In genomic region chr7:127348247-127348631, GRCh38 we compare ENCODE assay signal across 9 cellular contexts. TPM values are rescaled to one million over a fixed set of nuclear protein-coding genes. Genes with fewer than 3 reads are reported as not detected.
A peak's percentile ranks its signal among the peaks of the same experiment; 100 is the strongest.
DNase-seq lines count a peak whose midpoint lies in the region; ATAC-seq lines count a peak whose summit lies in the region.
"Had no signal": no experiment of that assay in that cellular context is flagged by ENCODE, and none has a peak within 500 bp of the region (broad histone marks: within the 10 kb centered on the region; RNA-seq: fewer than 3 reads in every experiment).

No MANE protein-coding gene starts in this region.

- no peak for DNase-seq in activated T-cell treated with anti-CD3 and anti-CD28 coated beads, Interleukin-2, amount 50 U/mL, for 72 hours
- no peak for DNase-seq in activated T-cell treated with anti-CD3 and anti-CD28 coated beads for 4 hours
- no peak for DNase-seq in activated naive CD8-positive, alpha-beta T cell treated with anti-CD3 and anti-CD28 coated beads, Interleukin-2, amount 10 ng/mL, durations not matched to agents 7 days and 5 days
- DNase-seq in immature natural killer cell = no peak
- no peak for DNase-seq in NCI-H2081 treated with DMSO at 0.1 percent for 48 hours (lab: John Stamatoyannopoulos, UW)
- DNase-seq in globus pallidus (ENCODE audit: low spot score) = no peak
- DNase-seq: SHP77 had no signal

- no peak overlapping the region for H3K27ac Mint-ChIP-seq in activated T-cell treated with anti-CD3 and anti-CD28 coated beads, Interleukin-2, amount 50 U/mL, for 72 hours
- H3K27ac Mint-ChIP-seq in activated naive CD8-positive, alpha-beta T cell treated with anti-CD3 and anti-CD28 coated beads, Interleukin-2, amount 10 ng/mL, durations not matched to agents 7 days and 5 days = no peak overlapping the region
- peak overlapping the region in 1 of 6 donors; percentile 25 for H3K27ac Mint-ChIP-seq in immature natural killer cell

- no peaks in the 10 kb centered on the region for H3K9me3 Mint-ChIP-seq in activated T-cell treated with anti-CD3 and anti-CD28 coated beads, Interleukin-2, amount 50 U/mL, for 72 hours
- H3K9me3 Mint-ChIP-seq in activated naive CD8-positive, alpha-beta T cell treated with anti-CD3 and anti-CD28 coated beads, Interleukin-2, amount 10 ng/mL, durations not matched to agents 7 days and 5 days = no peaks in the 10 kb centered on the region
- no peaks in the 10 kb centered on the region for H3K9me3 Mint-ChIP-seq in immature natural killer cell

- no peaks in the 10 kb centered on the region for H3K27me3 ChIP-seq in thymus (ENCODE audit: control insufficient read depth, insufficient read depth)

- H3K36me3 Mint-ChIP-seq in activated T-cell treated with anti-CD3 and anti-CD28 coated beads, Interleukin-2, amount 50 U/mL, for 72 hours (ENCODE audit: insufficient read depth in 2 of 2) = no peaks in the 10 kb centered on the region
- peaks cover 10% of the 10 kb centered on the region for H3K36me3 Mint-ChIP-seq in activated naive CD8-positive, alpha-beta T cell treated with anti-CD3 and anti-CD28 coated beads, Interleukin-2, amount 10 ng/mL, durations not matched to agents 7 days and 5 days
- no peaks in the 10 kb centered on the region for H3K36me3 Mint-ChIP-seq in immature natural killer cell

- H3K27me3 Mint-ChIP-seq in activated T-cell treated with anti-CD3 and anti-CD28 coated beads, Interleukin-2, amount 50 U/mL, for 72 hours (ENCODE audit: low read depth) = peaks cover 22% of the 10 kb centered on the region
- peaks cover 8% of the 10 kb centered on the region for H3K27me3 Mint-ChIP-seq in activated naive CD8-positive, alpha-beta T cell treated with anti-CD3 and anti-CD28 coated beads, Interleukin-2, amount 10 ng/mL, durations not matched to agents 7 days and 5 days
- peaks cover 2 to 4% (median 3%) of the 10 kb centered on the region in 3 donors for H3K27me3 Mint-ChIP-seq in immature natural killer cell (ENCODE audit: low read depth in 3 of 3)

- POLR2A ChIA-PET in activated naive CD8-positive, alpha-beta T cell treated with anti-CD3 and anti-CD28 coated beads, Interleukin-2, amount 10 ng/mL, durations not matched to agents 7 days and 5 days (lab: Charles Lee) = interaction anchor here (0.9 to 1.7 kb wide), 4 partner anchors 21 to 99 kb away, joined by 3 to 7 read pairs (median 3); partner anchors contain the start of gene ZNF800

- peaks cover 20% of the 10 kb centered on the region for H3K4me1 Mint-ChIP-seq in activated T-cell treated with anti-CD3 and anti-CD28 coated beads, Interleukin-2, amount 50 U/mL, for 72 hours (ENCODE audit: low read depth)
- H3K4me1 Mint-ChIP-seq in activated naive CD8-positive, alpha-beta T cell treated with anti-CD3 and anti-CD28 coated beads, Interleukin-2, amount 10 ng/mL, durations not matched to agents 7 days and 5 days = peaks cover 5% of the 10 kb centered on the region
- H3K4me1 Mint-ChIP-seq in immature natural killer cell = peaks cover 20% of the 10 kb centered on the region in 2 donors

- H3K4me1 ChIP-seq in thymus (ENCODE audit: control insufficient read depth, insufficient read depth, low read length) = peaks cover 6% of the 10 kb centered on the region

- peak overlapping the region; percentile 44 for H3K4me3 ChIP-seq in thymus (ENCODE audit: low read length)

- peak overlapping the region; percentile 37 to 56 for H3K4me3 Mint-ChIP-seq in activated T-cell treated with anti-CD3 and anti-CD28 coated beads, Interleukin-2, amount 50 U/mL, for 72 hours
- H3K4me3 Mint-ChIP-seq in activated naive CD8-positive, alpha-beta T cell treated with anti-CD3 and anti-CD28 coated beads, Interleukin-2, amount 10 ng/mL, durations not matched to agents 7 days and 5 days = peak overlapping the region; percentile 29
- H3K4me3 Mint-ChIP-seq in immature natural killer cell = peak overlapping the region; percentile 63 to 75 (median 70)

- 98% methylated on average over 3 of the region's 3 CpGs for WGBS in thymus

- H3K36me3 ChIP-seq in thymus (ENCODE audit: control insufficient read depth, insufficient read depth) = no peaks in the 10 kb centered on the region

- no peak overlapping the region for H3K27ac ChIP-seq in thymus (ENCODE audit: low read depth)

- H3K9me3 ChIP-seq in thymus (ENCODE audit: control insufficient read depth) = no peaks in the 10 kb centered on the region

- no peak for ATAC-seq in activated T-cell treated with anti-CD3 and anti-CD28 coated beads, Interleukin-2, amount 50 U/mL, for 72 hours (replicated peaks in 1 of 2)
- ATAC-seq in activated naive CD8-positive, alpha-beta T cell treated with anti-CD3 and anti-CD28 coated beads, Interleukin-2, amount 10 ng/mL, durations not matched to agents 7 days and 5 days (ENCODE audit: low read depth) = no peak
- ATAC-seq in HG03045 (IDR thresholded peaks at IDR 0.05; ENCODE audit: unreplicated experiment) = no peak

RNA-seq across cellular contexts. Expression of gene ZNF800, which starts 44.3 kb away (rescaled TPM):
- 10 to 100 TPM; 49.9 to 52.1 TPM for total RNA-seq in activated T-cell treated with anti-CD3 and anti-CD28 coated beads, Interleukin-2, amount 50 U/mL, for 72 hours
- total RNA-seq in activated naive CD8-positive, alpha-beta T cell treated with anti-CD3 and anti-CD28 coated beads, Interleukin-2, amount 10 ng/mL, durations not matched to agents 7 days and 5 days = 10 to 100 TPM; 49.4 to 55.9 TPM
- polyA plus RNA-seq in immature natural killer cell (10 to 100 TPM; 32.6 to 67.8 (median 33.4) TPM), thymus (16.3 TPM)
